ENCODE assay signal across 24 cellular contexts in genomic region chr1:228288536-228289238, GRCh38.
DNase-seq lines count a peak whose midpoint lies in the region; ATAC-seq and TF ChIP-seq lines count a peak whose summit lies in the region.
"Had no signal": no experiment of that assay in that cellular context is flagged by ENCODE, and none has a peak within 500 bp of the region (broad histone marks: within the 10 kb centered on the region; RNA-seq: fewer than 3 reads in every experiment).

No MANE protein-coding gene starts in this region.

- POLR2A ChIA-PET in activated CD4-positive, alpha-beta T cell treated with anti-CD3 and anti-CD28 coated beads for 36 hours (lab: Charles Lee) = no interaction called here

- H3K4me1 Mint-ChIP-seq in activated CD4-positive, alpha-beta T cell treated with anti-CD3 and anti-CD28 coated beads for 36 hours = no peaks in the 10 kb centered on the region
- H3K4me1 Mint-ChIP-seq in stimulated activated naive CD8-positive, alpha-beta T cell treated with anti-CD3 and anti-CD28 coated beads, Interleukin-15, amount 100 ng/mL, for 72 hours = peaks cover 14% of the 10 kb centered on the region
- H3K4me1 Mint-ChIP-seq in natural killer cell = peaks cover 0 to 16% of the 10 kb centered on the region in 2 donors
- H3K4me1 Mint-ChIP-seq: B cell had no signal

- no peaks in the 10 kb centered on the region for H3K27me3 Mint-ChIP-seq in activated CD4-positive, alpha-beta T cell treated with anti-CD3 and anti-CD28 coated beads for 36 hours
- H3K27me3 Mint-ChIP-seq in stimulated activated naive CD8-positive, alpha-beta T cell treated with anti-CD3 and anti-CD28 coated beads, Interleukin-15, amount 100 ng/mL, for 72 hours = no peaks in the 10 kb centered on the region
- no peaks in the 10 kb centered on the region for H3K27me3 Mint-ChIP-seq in natural killer cell (ENCODE audit: low read depth in 2 of 2)
- H3K27me3 Mint-ChIP-seq: B cell, progenitor cell of endocrine pancreas had no signal

- no peaks in the 10 kb centered on the region for H3K9me3 Mint-ChIP-seq in activated CD4-positive, alpha-beta T cell treated with anti-CD3 and anti-CD28 coated beads for 36 hours (ENCODE audit: low read depth)
- no peaks in the 10 kb centered on the region for H3K9me3 Mint-ChIP-seq in stimulated activated naive CD8-positive, alpha-beta T cell treated with anti-CD3 and anti-CD28 coated beads, Interleukin-15, amount 100 ng/mL, for 72 hours
- H3K9me3 Mint-ChIP-seq in natural killer cell = no peaks in the 10 kb centered on the region

- H3K4me3 Mint-ChIP-seq in activated CD4-positive, alpha-beta T cell treated with anti-CD3 and anti-CD28 coated beads for 36 hours = no peak overlapping the region
- H3K4me3 Mint-ChIP-seq in stimulated activated naive CD8-positive, alpha-beta T cell treated with anti-CD3 and anti-CD28 coated beads, Interleukin-15, amount 100 ng/mL, for 72 hours = no peak overlapping the region
- no peak overlapping the region for H3K4me3 Mint-ChIP-seq in natural killer cell
- H3K4me3 Mint-ChIP-seq: B cell, neural progenitor cell had no signal

- no peak for TF ChIP-seq CTCF in natural killer cell (IDR thresholded peaks at IDR 0.05)

- no peak overlapping the region for H3K27ac Mint-ChIP-seq in activated CD4-positive, alpha-beta T cell treated with anti-CD3 and anti-CD28 coated beads for 36 hours
- peak overlapping the region; percentile 22 to 64 for H3K27ac Mint-ChIP-seq in stimulated activated naive CD8-positive, alpha-beta T cell treated with anti-CD3 and anti-CD28 coated beads, Interleukin-15, amount 100 ng/mL, for 72 hours
- peak overlapping the region; percentile 10 to 78 for H3K27ac Mint-ChIP-seq in natural killer cell
- H3K27ac Mint-ChIP-seq: B cell, neural progenitor cell, progenitor cell of endocrine pancreas had no signal

- peak; percentile 3 for DNase-seq in activated CD4-positive, alpha-beta T cell treated with anti-CD3 and anti-CD28 coated beads for 36 hours
- DNase-seq in activated CD4-positive, alpha-beta T cell treated with anti-CD3 and anti-CD28 coated beads for 4 hours = no peak
- DNase-seq in stimulated activated naive CD8-positive, alpha-beta T cell treated with anti-CD3 and anti-CD28 coated beads, Interleukin-15, amount 100 ng/mL, for 72 hours = no peak
- no peak for DNase-seq in stimulated activated naive CD8-positive, alpha-beta T cell treated with anti-CD3 and anti-CD28 coated beads, Interleukin-15, Interleukin-2, amounts not matched to agents 100 U/mL and 50 U/mL, for 24 hours
- DNase-seq in natural killer cell = no peak
- no peak for DNase-seq in SHP77 treated with DMSO at 0.1 percent for 48 hours (lab: John Stamatoyannopoulos, UW)
- DNase-seq in DMS153 (lab: John Stamatoyannopoulos, UW) = no peak
- DNase-seq in NCI-H1092 treated with DMSO at 0.1 percent for 48 hours (lab: John Stamatoyannopoulos, UW) = no peak
- DNase-seq: activated CD4-positive, alpha-beta T cell treated with anti-CD3 and anti-CD28 coated beads, Interleukin-2, amount 50 U/mL, for 1 hour; activated CD8-positive, alpha-beta memory T cell treated with anti-CD3 and anti-CD28 coated beads, Interleukin-2, amount 50 U/mL, for 48 hours; COR-L47; DND-41; GM23248; IMR-90; NCI-H1048; NCI-H2029; NCI-H2227 treated with DMSO at 0.1 percent for 48 hours; NCI-H69; stimulated activated CD4-positive, alpha-beta T cell treated with anti-CD3 and anti-CD28 coated beads, Interleukin-1b, Interleukin-23, amount 100 ng/mL, for 48 hours; substantia nigra had no signal

- intact Hi-C loops in activated CD4-positive, alpha-beta T cell treated with anti-CD3 and anti-CD28 coated beads for 36 hours (cut with DNase I, micrococcal nuclease) = no loop called here
- intact Hi-C loops in natural killer cell (cut with micrococcal nuclease) = no loop called here

- CTCF ChIA-PET in activated CD4-positive, alpha-beta T cell treated with anti-CD3 and anti-CD28 coated beads for 36 hours (lab: Charles Lee) = no interaction called here

- no peak for ATAC-seq in activated CD4-positive, alpha-beta T cell treated with anti-CD3 and anti-CD28 coated beads for 36 hours
- peak; percentile 26 for ATAC-seq in stimulated activated naive CD8-positive, alpha-beta T cell treated with anti-CD3 and anti-CD28 coated beads, Interleukin-15, amount 100 ng/mL, for 72 hours
- ATAC-seq in stimulated activated naive CD8-positive, alpha-beta T cell treated with anti-CD3 and anti-CD28 coated beads, Interleukin-15, Interleukin-2, amounts not matched to agents 100 U/mL and 50 U/mL, for 24 hours = no peak
- ATAC-seq in natural killer cell = peak in 1 of 3 donors; percentile 35
- ATAC-seq: mucosa of descending colon had no signal

- no peaks in the 10 kb centered on the region for H3K36me3 Mint-ChIP-seq in activated CD4-positive, alpha-beta T cell treated with anti-CD3 and anti-CD28 coated beads for 36 hours (ENCODE audit: low read depth)
- H3K36me3 Mint-ChIP-seq in natural killer cell = no peaks in the 10 kb centered on the region
